ENCODE assay signal across 31 cellular contexts in genomic region chr7:4889682-4890081, GRCh38. TPM values are rescaled to one million over a fixed set of nuclear protein-coding genes. Genes with fewer than 3 reads are reported as not detected.
"Had no signal": no experiment of that assay in that cellular context is flagged by ENCODE, and none has a peak within 500 bp of the region (broad histone marks: within the 10 kb centered on the region; RNA-seq: fewer than 3 reads in every experiment).

No MANE protein-coding gene starts in this region.

- H3K4me2 ChIP-seq: neural progenitor cell, smooth muscle cell had no signal

- H3K27ac ChIP-seq: neural progenitor cell, ovary, parathyroid adenoma, psoas muscle, skin epidermis, spleen, suprapubic skin, testis, tibial artery, transverse colon, upper lobe of right lung, uterus had no signal

- H3K27ac Mint-ChIP-seq: naive thymus-derived CD4-positive, alpha-beta T cell; natural killer cell; nephron; neural progenitor cell; progenitor cell of endocrine pancreas; stimulated activated memory B cell treated with anti-CD40 and anti-IgM and Interleukin-4, amounts not matched to agents 10 μg/mL and 1 μg/mL and 100 μg/mL, for 72 hours; stimulated activated naive CD8-positive, alpha-beta T cell treated with anti-CD3 and anti-CD28 coated beads, Interleukin-15, amount 100 ng/mL, for 72 hours; type B pancreatic cell had no signal

- H3K4me1 ChIP-seq: neural progenitor cell, parathyroid adenoma, psoas muscle, spleen, suprapubic skin, testis, tibial artery, transverse colon, upper lobe of right lung, uterus had no signal

- H3K9me3 Mint-ChIP-seq: natural killer cell, neural progenitor cell, type B pancreatic cell had no signal

- ATAC-seq: naive thymus-derived CD4-positive, alpha-beta T cell; natural killer cell; psoas muscle; right cardiac atrium; sciatic nerve; stimulated activated memory B cell treated with anti-CD40 and anti-IgM and Interleukin-4, amounts not matched to agents 10 μg/mL and 1 μg/mL and 100 μg/mL, for 72 hours; stimulated activated naive CD8-positive, alpha-beta T cell treated with anti-CD3 and anti-CD28 coated beads, Interleukin-15, amount 100 ng/mL, for 72 hours; upper lobe of right lung had no signal

- H3K9me3 ChIP-seq: ovary, psoas muscle, suprapubic skin, testis, tibial artery, transverse colon, upper lobe of right lung, uterus had no signal

- H3K9ac ChIP-seq: neural progenitor cell, parathyroid adenoma had no signal

- H3K36me3 Mint-ChIP-seq: natural killer cell; stimulated activated memory B cell treated with anti-CD40 and anti-IgM and Interleukin-4, amounts not matched to agents 10 μg/mL and 1 μg/mL and 100 μg/mL, for 72 hours had no signal

- H3K4me3 ChIP-seq: neural progenitor cell, ovary, psoas muscle, skin epidermis, smooth muscle cell, spleen, suprapubic skin, testis, tibial artery, transverse colon, upper lobe of right lung, uterus had no signal

- H3K4me3 Mint-ChIP-seq: naive thymus-derived CD4-positive, alpha-beta T cell; natural killer cell; nephron; neural progenitor cell; stimulated activated memory B cell treated with anti-CD40 and anti-IgM and Interleukin-4, amounts not matched to agents 10 μg/mL and 1 μg/mL and 100 μg/mL, for 72 hours; stimulated activated naive CD8-positive, alpha-beta T cell treated with anti-CD3 and anti-CD28 coated beads, Interleukin-15, amount 100 ng/mL, for 72 hours; type B pancreatic cell had no signal

- H3K27me3 Mint-ChIP-seq: stimulated activated naive CD8-positive, alpha-beta T cell treated with anti-CD3 and anti-CD28 coated beads, Interleukin-15, amount 100 ng/mL, for 72 hours had no signal

- H3K27me3 ChIP-seq: neural progenitor cell, ovary, suprapubic skin, testis, transverse colon, upper lobe of right lung, uterus had no signal

- H2AFZ ChIP-seq: neural progenitor cell, parathyroid adenoma had no signal

- H3K4me1 Mint-ChIP-seq: naive thymus-derived CD4-positive, alpha-beta T cell; natural killer cell; nephron; neural progenitor cell; stimulated activated memory B cell treated with anti-CD40 and anti-IgM and Interleukin-4, amounts not matched to agents 10 μg/mL and 1 μg/mL and 100 μg/mL, for 72 hours; stimulated activated naive CD8-positive, alpha-beta T cell treated with anti-CD3 and anti-CD28 coated beads, Interleukin-15, amount 100 ng/mL, for 72 hours had no signal

- H3K36me3 ChIP-seq: neural progenitor cell, ovary, spleen, suprapubic skin, tibial artery, transverse colon, upper lobe of right lung, uterus had no signal

- H3K79me2 ChIP-seq: parathyroid adenoma had no signal

- DNase-seq: naive thymus-derived CD4-positive, alpha-beta T cell; natural killer cell; occipital lobe; ovary; psoas muscle; right cardiac atrium; spleen; stimulated activated CD4-positive, alpha-beta T cell treated with anti-CD3 and anti-CD28 coated beads, Interleukin-12 subunit alpha, Interleukin-12 subunit beta, amount 100 ng/mL, for 4 hours; stimulated activated CD4-positive, alpha-beta T cell treated with anti-CD3 and anti-CD28 coated beads, Interleukin-1b, Interleukin-23, amount 100 ng/mL, for 48 hours; stimulated activated CD4-positive, alpha-beta T cell treated with anti-CD3 and anti-CD28 coated beads, Interleukin-4, amount 100 ng/mL, for 1 hour; stimulated activated CD4-positive, alpha-beta T cell treated with anti-CD3 and anti-CD28 coated beads, Interleukin-4, amount 100 ng/mL, for 4 hours; stimulated activated CD8-positive, alpha-beta memory T cell treated with anti-CD3 and anti-CD28 coated beads, Interleukin-4, amount 100 ng/mL, for 48 hours; stimulated activated naive CD4-positive, alpha-beta T cell; stimulated activated naive CD8-positive, alpha-beta T cell treated with anti-CD3 and anti-CD28 coated beads, Interleukin-15, amount 100 ng/mL, for 72 hours; substantia nigra; testis; tibial artery; transverse colon; upper lobe of right lung; uterus had no signal

RNA-seq across cellular contexts. Expression of gene RADIL, which starts 6.2 kb away (rescaled TPM):
- total RNA-seq: natural killer cell, renal cortical epithelial cell had no signal

RNA-seq across cellular contexts. Expression of gene PAPOLB, which starts 27.9 kb away (rescaled TPM):
- total RNA-seq: naive thymus-derived CD4-positive, alpha-beta T cell; renal cortical epithelial cell had no signal
- polyA plus RNA-seq: naive thymus-derived CD4-positive, alpha-beta T cell; ovary; smooth muscle cell; spleen had no signal
